ENCODE assay signal across 22 cellular contexts in genomic region chr11:82233211-82233610, GRCh38.
"Had no signal": no experiment of that assay in that cellular context is flagged by ENCODE, and none has a peak within 500 bp of the region (broad histone marks: within the 10 kb centered on the region; RNA-seq: fewer than 3 reads in every experiment).

No MANE protein-coding gene starts in this region.

- H3K4me3 ChIP-seq: adrenal gland, body of pancreas, Peyer's patch, SJSA1 had no signal

- H3K27me3 ChIP-seq: adrenal gland, body of pancreas, Peyer's patch, SJSA1 had no signal

- H3K9me3 ChIP-seq: adrenal gland, body of pancreas, Peyer's patch, SJSA1 had no signal

- ATAC-seq: activated CD8-positive, alpha-beta T cell treated with anti-CD3 and anti-CD28 coated beads, Interleukin-2, amount 10 ng/mL, durations not matched to agents 7 days and 5 days; body of pancreas; SK-N-SH treated with all-trans-retinoic acid at 6 μM for 48 hours; WTC11 had no signal

- H3K4me1 ChIP-seq: adrenal gland, body of pancreas, Peyer's patch, SJSA1 had no signal

- H3K27ac ChIP-seq: adrenal gland, body of pancreas, Peyer's patch, SJSA1 had no signal

- H3K36me3 ChIP-seq: adrenal gland, Peyer's patch, SJSA1 had no signal

- DNase-seq: activated CD4-positive, alpha-beta T cell treated with anti-CD3 and anti-CD28 coated beads for 48 hours; activated CD4-positive, alpha-beta T cell treated with anti-CD3 and anti-CD28 coated beads, Interleukin-2, amount 50 U/mL, for 4 hours; activated CD4-positive, CD25-positive, alpha-beta regulatory T cell treated with anti-CD3 and anti-CD28 coated beads, Interleukin-2, amount 50 U/mL, for 72 hours; activated CD8-positive, alpha-beta memory T cell treated with anti-CD3 and anti-CD28 coated beads, Interleukin-2, amount 50 U/mL, for 48 hours; activated CD8-positive, alpha-beta T cell treated with anti-CD3 and anti-CD28 coated beads, Interleukin-2, amount 10 ng/mL, durations not matched to agents 7 days and 5 days; activated naive CD4-positive, alpha-beta T cell treated with anti-CD3 and anti-CD28 coated beads, Interleukin-2, amount 50 U/mL, for 16 hours; activated naive CD8-positive, alpha-beta T cell treated with anti-CD3 and anti-CD28 coated beads, Interleukin-2, amount 10 ng/mL, durations not matched to agents 7 days and 5 days; activated T-cell treated with anti-CD3 and anti-CD28 coated beads, Interleukin-2, amount 50 U/mL, for 1 hour; adrenal gland; anterior cingulate cortex; body of pancreas; NCI-H1092; NCI-H1417; NCI-H2029; NCI-H510A treated with DMSO at 0.1 percent for 48 hours; NCI-H69; NK-92 treated with Interleukin-12 subunit alpha and Interleukin-12 subunit beta, amount 100 ng/mL, for 24 hours; Peyer's patch; SHP77 had no signal
